Comparison of ENCODE assay signal across 9 cellular contexts in the genomic region with DNA sequence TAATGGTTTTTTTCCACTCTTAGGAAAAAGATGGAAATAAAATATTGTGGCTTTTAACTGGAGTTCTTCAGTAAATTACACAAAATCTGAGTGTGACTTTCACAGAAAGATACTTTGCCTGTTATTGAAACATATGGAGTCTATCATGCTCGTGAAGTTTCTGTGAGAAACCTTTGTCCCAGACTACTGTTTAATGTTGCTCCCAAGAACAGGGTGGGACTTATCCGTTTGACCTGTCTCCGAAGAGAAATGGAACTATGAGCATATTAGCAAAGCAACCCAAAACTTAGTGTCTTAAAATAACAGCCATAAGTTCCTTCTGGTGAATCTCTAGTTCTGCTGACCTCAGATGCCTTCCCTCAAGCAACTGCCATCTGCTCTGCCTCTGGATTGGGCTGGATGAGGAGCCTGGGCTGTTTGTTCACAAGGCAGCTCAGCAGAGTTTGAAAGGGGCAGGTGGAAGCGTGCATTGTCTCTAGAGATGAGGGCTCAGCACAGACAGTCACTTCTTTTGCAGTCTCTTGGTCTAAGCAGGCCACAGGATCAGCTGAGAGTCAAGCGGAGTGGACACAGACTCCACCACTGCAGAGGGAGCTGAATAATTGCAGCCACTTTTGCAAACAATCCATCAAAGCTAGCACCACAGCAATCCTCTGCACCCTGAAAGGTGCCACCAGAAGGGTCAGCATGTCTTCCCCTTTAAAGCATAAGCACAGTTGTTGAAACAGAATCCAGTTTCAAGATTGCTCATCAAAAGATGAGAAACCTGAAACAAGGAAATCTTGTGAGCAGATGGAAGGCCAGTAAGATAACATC. TPM values are rescaled to one million over a fixed set of nuclear protein-coding genes. Genes with fewer than 3 reads are reported as not detected.
DNase-seq lines count a peak whose midpoint lies in the region; ATAC-seq and TF ChIP-seq lines count a peak whose summit lies in the region.
"Had no signal": no experiment of that assay in that cellular context is flagged by ENCODE, and none has a peak within 500 bp of the region (broad histone marks: within the 10 kb centered on the region; RNA-seq: fewer than 3 reads in every experiment).

No MANE protein-coding gene starts in this region.

- no peaks in the 10 kb centered on the region for H3K79me2 ChIP-seq in parathyroid adenoma

- H3K9me3 ChIP-seq in parathyroid adenoma (ENCODE audit: control insufficient read depth, low read length) (no peaks in the 10 kb centered on the region), tibial artery (no peaks in the 10 kb centered on the region)

- CTCF ChIA-PET in activated CD4-positive, alpha-beta T cell treated with anti-CD3 and anti-CD28 coated beads for 36 hours (lab: Charles Lee): interaction anchor here (1.0 kb wide), 1 partner anchor 77 kb away, joined by 3 read pairs; no protein-coding TSS in a partner anchor
- CTCF ChIA-PET in HEK293T (lab: Yijun Ruan, JAX): no interaction called here

- no peak for TF ChIP-seq CTCF in parathyroid adenoma (IDR thresholded peaks at IDR 0.05)
- TF ChIP-seq CTCF in tibial artery (IDR thresholded peaks at IDR 0.05): no peak

- ATAC-seq in activated CD4-positive, alpha-beta T cell treated with anti-CD3 and anti-CD28 coated beads for 36 hours: peak; percentile 24
- ATAC-seq in HG02798 (IDR thresholded peaks at IDR 0.05; ENCODE audit: poor library complexity, unreplicated experiment): peak; percentile 66

- no peaks in the 10 kb centered on the region for H3K36me3 ChIP-seq in parathyroid adenoma (ENCODE audit: control insufficient read depth, insufficient read depth, low read length)
- H3K36me3 ChIP-seq in tibial artery: no peaks in the 10 kb centered on the region

- no peaks in the 10 kb centered on the region for H3K9me3 Mint-ChIP-seq in activated CD4-positive, alpha-beta T cell treated with anti-CD3 and anti-CD28 coated beads for 36 hours (ENCODE audit: low read depth)

- intact Hi-C loops in activated CD4-positive, alpha-beta T cell treated with anti-CD3 and anti-CD28 coated beads for 36 hours (cut with DNase I, micrococcal nuclease): no loop called here
- intact Hi-C loops in tibial artery (cut with DNase I; ENCODE audit: low total_unique reads): no loop called here

- H3K4me1 ChIP-seq in parathyroid adenoma: peaks cover 7% of the 10 kb centered on the region
- H3K4me1 ChIP-seq in tibial artery: no peaks in the 10 kb centered on the region

- H3K4me3 Mint-ChIP-seq in activated CD4-positive, alpha-beta T cell treated with anti-CD3 and anti-CD28 coated beads for 36 hours: no peak overlapping the region

- H3K27ac Mint-ChIP-seq in activated CD4-positive, alpha-beta T cell treated with anti-CD3 and anti-CD28 coated beads for 36 hours: no peak overlapping the region

- H3K27ac ChIP-seq in parathyroid adenoma (no peak overlapping the region), tibial artery (no peak overlapping the region)

- H3K27me3 Mint-ChIP-seq in activated CD4-positive, alpha-beta T cell treated with anti-CD3 and anti-CD28 coated beads for 36 hours: no peaks in the 10 kb centered on the region

- H3K4me1 Mint-ChIP-seq in activated CD4-positive, alpha-beta T cell treated with anti-CD3 and anti-CD28 coated beads for 36 hours: peaks cover 18% of the 10 kb centered on the region

- POLR2A ChIA-PET in activated CD4-positive, alpha-beta T cell treated with anti-CD3 and anti-CD28 coated beads for 36 hours (lab: Charles Lee): interaction anchor here (0.6 kb wide), 1 partner anchor 189 kb away, joined by 3 read pairs; no protein-coding TSS in a partner anchor
- POLR2A ChIA-PET in HEK293T (lab: Yijun Ruan, JAX): no interaction called here

- H2AFZ ChIP-seq in parathyroid adenoma: peak overlapping the region; percentile 28

- no peak overlapping the region for H3K4me3 ChIP-seq in parathyroid adenoma (ENCODE audit: low read depth, low read length)
- H3K4me3 ChIP-seq in tibial artery: no peak overlapping the region

- DNase-seq in activated CD4-positive, alpha-beta T cell treated with anti-CD3 and anti-CD28 coated beads for 36 hours: no peak
- no peak for DNase-seq in activated CD4-positive, alpha-beta T cell treated with anti-CD3 and anti-CD28 coated beads for 4 hours
- DNase-seq in NCI-H1694 treated with DMSO at 0.1 percent for 48 hours (lab: John Stamatoyannopoulos, UW) (peak; percentile 39), tibial artery (no peak), HEK293T (ENCODE audit: extremely low spot score) (no peak)
- no peak for DNase-seq in activated CD4-positive, alpha-beta T cell treated with anti-CD3 and anti-CD28 coated beads for 1 hour
- DNase-seq: NCI-H187 had no signal

- H3K36me3 Mint-ChIP-seq in activated CD4-positive, alpha-beta T cell treated with anti-CD3 and anti-CD28 coated beads for 36 hours (ENCODE audit: low read depth): no peaks in the 10 kb centered on the region

- no peaks in the 10 kb centered on the region for H3K27me3 ChIP-seq in parathyroid adenoma (ENCODE audit: control insufficient read depth, insufficient read depth, low read length)
- H3K27me3 ChIP-seq in tibial artery: no peaks in the 10 kb centered on the region

- H3K4me2 ChIP-seq in parathyroid adenoma (ENCODE audit: low read length): no peak overlapping the region

- H3K9ac ChIP-seq in parathyroid adenoma: no peak overlapping the region

TF ChIP-seq in HEK293T, 16 proteins besides CTCF, POLR2A, EP300 and RAD21:
- no peak for TF ChIP-seq L3MBTL2 (conservative IDR thresholded peaks at IDR 0.05)
- TF ChIP-seq HDGF (IDR thresholded peaks at IDR 0.05; ENCODE audit: borderline replicate concordance): no peak
- no peak for TF ChIP-seq LEF1 (IDR thresholded peaks at IDR 0.05; ENCODE audit: borderline replicate concordance)
- TF ChIP-seq FOXA1 (IDR thresholded peaks at IDR 0.05): no peak
- no peak for TF ChIP-seq FOXK2 (IDR thresholded peaks at IDR 0.05)
- no peak for TF ChIP-seq ARNT (IDR thresholded peaks at IDR 0.05)
- no peak for TF ChIP-seq ELF4 (IDR thresholded peaks at IDR 0.05)
- TF ChIP-seq SP1 (IDR thresholded peaks at IDR 0.05): no peak
- TF ChIP-seq BHLHE40 (IDR thresholded peaks at IDR 0.05; ENCODE audit: borderline replicate concordance): no peak
- no peak for TF ChIP-seq TARDBP (IDR thresholded peaks at IDR 0.05)
- TF ChIP-seq NFRKB (IDR thresholded peaks at IDR 0.05): no peak
- no peak for TF ChIP-seq SUZ12 (IDR thresholded peaks at IDR 0.05)
- TF ChIP-seq FOXM1 (IDR thresholded peaks at IDR 0.05; ENCODE audit: borderline replicate concordance): no peak
- no peak for TF ChIP-seq ZNF384 (IDR thresholded peaks at IDR 0.05)
- no peak for TF ChIP-seq CTBP1 (IDR thresholded peaks at IDR 0.05; ENCODE audit: borderline replicate concordance)
- TF ChIP-seq, protein P1, sequence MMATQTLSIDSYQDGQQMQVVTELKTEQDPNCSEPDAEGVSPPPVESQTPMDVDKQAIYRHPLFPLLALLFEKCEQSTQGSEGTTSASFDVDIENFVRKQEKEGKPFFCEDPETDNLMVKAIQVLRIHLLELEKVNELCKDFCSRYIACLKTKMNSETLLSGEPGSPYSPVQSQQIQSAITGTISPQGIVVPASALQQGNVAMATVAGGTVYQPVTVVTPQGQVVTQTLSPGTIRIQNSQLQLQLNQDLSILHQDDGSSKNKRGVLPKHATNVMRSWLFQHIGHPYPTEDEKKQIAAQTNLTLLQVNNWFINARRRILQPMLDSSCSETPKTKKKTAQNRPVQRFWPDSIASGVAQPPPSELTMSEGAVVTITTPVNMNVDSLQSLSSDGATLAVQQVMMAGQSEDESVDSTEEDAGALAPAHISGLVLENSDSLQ (IDR thresholded peaks at IDR 0.05): no peak

RNA-seq across cellular contexts. Expression of a gene that starts 52.8 kb away (rescaled TPM):
- total RNA-seq in activated CD4-positive, alpha-beta T cell treated with anti-CD3 and anti-CD28 coated beads for 36 hours: 10 to 100 TPM; 29.2 to 35.9 TPM
